Comparison of ENCODE assay signal across 1 cellular context in the genomic region with DNA sequence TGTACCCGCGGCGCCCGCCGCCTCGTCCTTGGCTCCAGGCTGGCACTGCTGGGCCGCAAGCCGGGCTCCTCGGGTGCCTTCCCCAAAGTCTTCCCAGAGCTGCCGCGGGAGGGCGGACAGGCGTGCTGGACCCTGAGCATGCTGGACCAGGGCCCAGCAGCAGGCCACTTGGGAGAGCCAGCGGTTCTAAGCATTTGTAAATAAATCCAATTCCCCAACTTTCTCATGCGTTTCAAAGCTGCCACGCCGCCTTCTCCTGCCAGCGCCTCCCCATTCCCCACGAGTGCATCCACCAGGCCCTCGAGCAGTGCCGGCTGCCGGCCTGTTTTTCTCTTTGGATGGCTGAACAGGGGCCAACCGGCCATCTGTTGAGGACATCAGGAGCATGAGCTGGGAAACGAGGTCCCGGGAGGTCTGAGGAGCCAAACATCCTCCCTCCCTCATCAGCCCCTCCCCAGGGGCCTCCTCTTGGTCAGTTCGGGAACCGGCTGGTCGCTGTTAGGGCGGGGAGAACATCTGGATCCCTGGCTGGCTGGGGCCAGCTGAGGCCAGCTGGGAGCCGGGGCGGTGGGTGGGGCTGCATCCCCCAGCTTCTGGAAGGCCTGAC.
TF ChIP-seq lines count a peak whose summit lies in the region.

No MANE protein-coding gene starts in this region.

TF ChIP-seq in K562, 482 proteins besides CTCF, POLR2A, EP300 and RAD21:
- TF ChIP-seq C11orf30 (IDR thresholded peaks at IDR 0.05; ENCODE audit: low read depth) = no peak
- TF ChIP-seq ZNF431 (CRISPR knock-in tag; IDR thresholded peaks at IDR 0.05) = no peak
- no peak for TF ChIP-seq MITF (IDR thresholded peaks at IDR 0.05)
- no peak for TF ChIP-seq U2AF1 (optimal IDR thresholded peaks at IDR 0.05; ENCODE audit: low read depth, low read length)
- peak; percentile 29 for TF ChIP-seq RBM22 (IDR thresholded peaks at IDR 0.05; ENCODE audit: low read depth, low read length, poor library complexity, severe bottlenecking)
- TF ChIP-seq ZBTB5 (IDR thresholded peaks at IDR 0.05) = no peak
- no peak for TF ChIP-seq GABPB1 (CRISPR knock-in tag; IDR thresholded peaks at IDR 0.05)
- no peak for TF ChIP-seq ZFPM2 (CRISPR knock-in tag; IDR thresholded peaks at IDR 0.05)
- TF ChIP-seq EWSR1 (IDR thresholded peaks at IDR 0.05; ENCODE audit: borderline replicate concordance, low read depth, partially characterized antibody) = no peak
- peak; percentile 67 for TF ChIP-seq POLR2G (IDR thresholded peaks at IDR 0.05; ENCODE audit: low read depth, low read length)
- TF ChIP-seq HNRNPL (IDR thresholded peaks at IDR 0.05; ENCODE audit: low read depth, low read length) = no peak
- peak; percentile 3; the same call in 1 of the 2 replicates for TF ChIP-seq PML (IDR thresholded peaks at IDR 0.05; ENCODE audit: low read length)
- TF ChIP-seq, protein P1, sequence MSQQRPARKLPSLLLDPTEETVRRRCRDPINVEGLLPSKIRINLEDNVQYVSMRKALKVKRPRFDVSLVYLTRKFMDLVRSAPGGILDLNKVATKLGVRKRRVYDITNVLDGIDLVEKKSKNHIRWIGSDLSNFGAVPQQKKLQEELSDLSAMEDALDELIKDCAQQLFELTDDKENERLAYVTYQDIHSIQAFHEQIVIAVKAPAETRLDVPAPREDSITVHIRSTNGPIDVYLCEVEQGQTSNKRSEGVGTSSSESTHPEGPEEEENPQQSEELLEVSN (IDR thresholded peaks at IDR 0.05; ENCODE audit: borderline replicate concordance in 1 of 2, extremely low read depth in 1 of 2, insufficient read depth in 1 of 2, insufficient read length in 1 of 2, low read depth in 1 of 2, low read length in 1 of 2, poor library complexity in 1 of 2, severe bottlenecking in 1 of 2) = no peak
- TF ChIP-seq FIP1L1 (IDR thresholded peaks at IDR 0.05; ENCODE audit: low read depth, low read length, poor library complexity, severe bottlenecking) = peak; percentile 57
